Comparison of ENCODE assay signal across 38 cellular contexts in genomic region chr7:988963-989529, GRCh38. TPM values are rescaled to one million over a fixed set of nuclear protein-coding genes. Genes with fewer than 3 reads are reported as not detected.
"Had no signal": no experiment of that assay in that cellular context is flagged by ENCODE, and none has a peak within 500 bp of the region (broad histone marks: within the 10 kb centered on the region; RNA-seq: fewer than 3 reads in every experiment).

No MANE protein-coding gene starts in this region.

- ATAC-seq: activated CD4-positive, CD25-positive, alpha-beta regulatory T cell treated with anti-CD3 and anti-CD28 coated beads, Interleukin-2, amount 50 U/mL, for 24 hours; body of pancreas; heart right ventricle; left lung; lower lobe of right lung; stimulated activated naive B cell treated with anti-CD40 and anti-IgM and Interleukin-4, amounts not matched to agents 10 μg/mL and 1 μg/mL and 100 μg/mL, for 72 hours had no signal

- H3K4me3 Mint-ChIP-seq: activated CD4-positive, alpha-beta memory T cell treated with anti-CD3 and anti-CD28 coated beads for 36 hours; activated CD4-positive, alpha-beta T cell treated with anti-CD3 and anti-CD28 coated beads, Interleukin-2, amount 10 ng/mL, durations not matched to agents 24 days and 14 days; activated naive CD4-positive, alpha-beta T cell treated with anti-CD3 and anti-CD28 coated beads for 36 hours; activated naive CD8-positive, alpha-beta T cell treated with anti-CD3 and anti-CD28 coated beads for 36 hours; activated T-helper 1 cell treated with anti-CD3 and anti-CD28 coated beads, Interleukin-12 subunit alpha, Interleukin-12 subunit beta, Interleukin-2, Interleukin-4 antibody, amounts not matched to agents 30 ng/mL and 10 ng/mL and 1 ng/mL, durations not matched to agents 14 hours and 24 hours and 36 hours; naive B cell; stimulated activated naive B cell treated with anti-CD40 and anti-IgM and Interleukin-4, amounts not matched to agents 10 μg/mL and 1 μg/mL and 100 μg/mL, for 72 hours had no signal

- H3K4me3 ChIP-seq: adrenal gland, body of pancreas, colonic mucosa, heart right ventricle, left lung, lower lobe of right lung, prostate gland, sigmoid colon, thyroid gland, upper lobe of left lung, vagina had no signal

- DNase-seq: activated CD4-positive, alpha-beta memory T cell treated with anti-CD3 and anti-CD28 coated beads for 36 hours; activated CD4-positive, alpha-beta T cell treated with anti-CD3 and anti-CD28 coated beads, Interleukin-2, amount 10 ng/mL, durations not matched to agents 24 days and 14 days; activated CD8-positive, alpha-beta memory T cell treated with anti-CD3 and anti-CD28 coated beads, Interleukin-2, amount 50 U/mL, for 4 hours; activated effector memory CD4-positive, alpha-beta T cell treated with anti-CD3 and anti-CD28 coated beads, Interleukin-2, amount 50 U/mL, for 16 hours; activated naive CD4-positive, alpha-beta T cell treated with anti-CD3 and anti-CD28 coated beads for 36 hours; activated naive CD8-positive, alpha-beta T cell treated with anti-CD3 and anti-CD28 coated beads for 36 hours; activated T-cell treated with anti-CD3 and anti-CD28 coated beads, Interleukin-2, amount 50 U/mL, for 1 hour; aorta; cerebellar nuclear complex; colonic mucosa; effector CD8-positive, alpha-beta T cell; esophagus squamous epithelium; foreskin melanocyte; heart right ventricle; lower lobe of right lung; naive B cell; retina; sigmoid colon; small intestine; stimulated activated CD4-positive, alpha-beta T cell treated with anti-CD3 and anti-CD28 coated beads, Interleukin-1b, Interleukin-23, amount 100 ng/mL, for 48 hours; stimulated activated naive B cell treated with anti-CD40 and anti-IgM and Interleukin-4, amounts not matched to agents 10 μg/mL and 1 μg/mL and 100 μg/mL, for 72 hours; WERI-Rb-1 had no signal

- H3K36me3 ChIP-seq: adrenal gland, colonic mucosa, esophagus squamous epithelium, heart right ventricle, left lung, lower lobe of right lung, pancreas, prostate gland, sigmoid colon, stomach, thyroid gland, upper lobe of left lung, vagina, WERI-Rb-1 had no signal

- H3K27me3 Mint-ChIP-seq: activated CD4-positive, alpha-beta memory T cell treated with anti-CD3 and anti-CD28 coated beads for 36 hours; activated CD4-positive, alpha-beta T cell treated with anti-CD3 and anti-CD28 coated beads, Interleukin-2, amount 10 ng/mL, durations not matched to agents 24 days and 14 days had no signal

- H3K27me3 ChIP-seq: adrenal gland, body of pancreas, colonic mucosa, pancreas, thyroid gland, vagina had no signal

- H3K27ac ChIP-seq: body of pancreas, colonic mucosa, epithelial cell of prostate, esophagus squamous epithelium, heart right ventricle, left lung, lower lobe of right lung, pancreas, prostate gland, sigmoid colon, thyroid gland, upper lobe of left lung, vagina, WERI-Rb-1 had no signal

- H3K9me3 Mint-ChIP-seq: activated CD4-positive, alpha-beta memory T cell treated with anti-CD3 and anti-CD28 coated beads for 36 hours; activated CD4-positive, alpha-beta T cell treated with anti-CD3 and anti-CD28 coated beads, Interleukin-2, amount 10 ng/mL, durations not matched to agents 24 days and 14 days; activated naive CD4-positive, alpha-beta T cell treated with anti-CD3 and anti-CD28 coated beads for 36 hours; activated naive CD8-positive, alpha-beta T cell treated with anti-CD3 and anti-CD28 coated beads for 36 hours; activated T-helper 1 cell treated with anti-CD3 and anti-CD28 coated beads, Interleukin-12 subunit alpha, Interleukin-12 subunit beta, Interleukin-2, Interleukin-4 antibody, amounts not matched to agents 30 ng/mL and 10 ng/mL and 1 ng/mL, durations not matched to agents 14 hours and 24 hours and 36 hours; naive B cell had no signal

- H3K36me3 Mint-ChIP-seq: activated CD4-positive, alpha-beta memory T cell treated with anti-CD3 and anti-CD28 coated beads for 36 hours; activated naive CD8-positive, alpha-beta T cell treated with anti-CD3 and anti-CD28 coated beads for 36 hours; naive B cell had no signal

- H3K27ac Mint-ChIP-seq: activated CD4-positive, alpha-beta memory T cell treated with anti-CD3 and anti-CD28 coated beads for 36 hours; activated CD4-positive, alpha-beta T cell treated with anti-CD3 and anti-CD28 coated beads, Interleukin-2, amount 10 ng/mL, durations not matched to agents 24 days and 14 days; activated naive CD4-positive, alpha-beta T cell treated with anti-CD3 and anti-CD28 coated beads for 36 hours; activated T-helper 1 cell treated with anti-CD3 and anti-CD28 coated beads, Interleukin-12 subunit alpha, Interleukin-12 subunit beta, Interleukin-2, Interleukin-4 antibody, amounts not matched to agents 30 ng/mL and 10 ng/mL and 1 ng/mL, durations not matched to agents 14 hours and 24 hours and 36 hours had no signal

- H3K4me1 ChIP-seq: prostate gland had no signal

- H3K9me3 ChIP-seq: adrenal gland, body of pancreas, colonic mucosa, esophagus squamous epithelium, heart right ventricle, left lung, lower lobe of right lung, pancreas, prostate gland, sigmoid colon, stomach, thyroid gland, upper lobe of left lung, vagina had no signal

RNA-seq across cellular contexts. Expression of gene CYP2W1, which starts 6.1 kb away (rescaled TPM):
- total RNA-seq: activated CD4-positive, alpha-beta memory T cell treated with anti-CD3 and anti-CD28 coated beads for 36 hours; activated CD4-positive, alpha-beta T cell treated with anti-CD3 and anti-CD28 coated beads, Interleukin-2, amount 10 ng/mL, durations not matched to agents 24 days and 14 days; activated CD8-positive, alpha-beta memory T cell treated with anti-CD3 and anti-CD28 coated beads for 36 hours; activated naive CD4-positive, alpha-beta T cell treated with anti-CD3 and anti-CD28 coated beads for 36 hours; activated naive CD8-positive, alpha-beta T cell treated with anti-CD3 and anti-CD28 coated beads for 36 hours; activated T-helper 1 cell treated with anti-CD3 and anti-CD28 coated beads, Interleukin-12 subunit alpha, Interleukin-12 subunit beta, Interleukin-2, Interleukin-4 antibody, amounts not matched to agents 30 ng/mL and 10 ng/mL and 1 ng/mL, durations not matched to agents 14 hours and 24 hours and 36 hours; aorta; body of pancreas; dermis microvascular lymphatic vessel endothelial cell; glomerular endothelial cell; heart right ventricle; left lung; lower lobe of right lung; thyroid gland; upper lobe of left lung had no signal
- polyA plus RNA-seq: aorta, heart right ventricle, neural cell had no signal

RNA-seq across cellular contexts. Expression of gene GPR146, which starts 55.3 kb away (rescaled TPM):
- polyA plus RNA-seq: neural cell had no signal
